Comparison of ENCODE assay signal across 2 cellular contexts in the genomic region with DNA sequence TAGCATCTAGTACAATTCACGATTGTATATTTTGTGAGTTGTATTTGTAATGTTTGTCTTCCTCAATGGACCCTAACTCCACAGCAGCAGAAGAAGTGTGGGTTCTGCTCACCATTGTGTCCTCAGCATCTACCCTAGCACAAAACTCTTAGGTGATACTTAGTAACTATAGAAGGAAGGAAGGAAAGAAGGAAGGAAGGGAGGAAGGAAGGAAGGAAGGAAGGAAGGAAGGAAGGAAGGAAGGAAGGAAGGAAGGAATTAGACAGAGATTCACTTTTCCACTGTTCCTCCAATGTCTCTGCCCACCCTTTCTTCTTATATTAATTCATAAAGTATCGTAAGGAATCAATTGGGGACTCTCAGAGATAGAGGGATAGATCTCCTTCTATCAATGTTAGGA.
TF ChIP-seq lines count a peak whose summit lies in the region.

No MANE protein-coding gene starts in this region.

TF ChIP-seq in H1, 55 proteins besides CTCF, POLR2A, EP300 and RAD21:
- no peak for TF ChIP-seq BCL11A (IDR thresholded peaks at IDR 0.05; ENCODE audit: low read depth in 2 of 2, low read length in 2 of 2)
- TF ChIP-seq RXRA (IDR thresholded peaks at IDR 0.05; ENCODE audit: insufficient read depth, low read depth, low read length), result no peak
- TF ChIP-seq, protein P1, sequence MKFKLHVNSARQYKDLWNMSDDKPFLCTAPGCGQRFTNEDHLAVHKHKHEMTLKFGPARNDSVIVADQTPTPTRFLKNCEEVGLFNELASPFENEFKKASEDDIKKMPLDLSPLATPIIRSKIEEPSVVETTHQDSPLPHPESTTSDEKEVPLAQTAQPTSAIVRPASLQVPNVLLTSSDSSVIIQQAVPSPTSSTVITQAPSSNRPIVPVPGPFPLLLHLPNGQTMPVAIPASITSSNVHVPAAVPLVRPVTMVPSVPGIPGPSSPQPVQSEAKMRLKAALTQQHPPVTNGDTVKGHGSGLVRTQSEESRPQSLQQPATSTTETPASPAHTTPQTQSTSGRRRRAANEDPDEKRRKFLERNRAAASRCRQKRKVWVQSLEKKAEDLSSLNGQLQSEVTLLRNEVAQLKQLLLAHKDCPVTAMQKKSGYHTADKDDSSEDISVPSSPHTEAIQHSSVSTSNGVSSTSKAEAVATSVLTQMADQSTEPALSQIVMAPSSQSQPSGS (IDR thresholded peaks at IDR 0.05; ENCODE audit: low read length), result no peak
- no peak for TF ChIP-seq BACH1 (IDR thresholded peaks at IDR 0.05; ENCODE audit: low read length)
- no peak for TF ChIP-seq PHF8 (conservative IDR thresholded peaks at IDR 0.05; ENCODE audit: low read depth, low read length)
- TF ChIP-seq, protein P2, sequence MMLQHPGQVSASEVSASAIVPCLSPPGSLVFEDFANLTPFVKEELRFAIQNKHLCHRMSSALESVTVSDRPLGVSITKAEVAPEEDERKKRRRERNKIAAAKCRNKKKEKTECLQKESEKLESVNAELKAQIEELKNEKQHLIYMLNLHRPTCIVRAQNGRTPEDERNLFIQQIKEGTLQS (IDR thresholded peaks at IDR 0.05; ENCODE audit: insufficient read depth, low read depth, low read length), result no peak
- no peak for TF ChIP-seq CTBP2 (IDR thresholded peaks at IDR 0.05; ENCODE audit: borderline replicate concordance, insufficient read depth, insufficient read length, low read length)
- no peak for TF ChIP-seq CREB1 (IDR thresholded peaks at IDR 0.05)
- no peak for TF ChIP-seq EZH2 (IDR thresholded peaks at IDR 0.05; ENCODE audit: low read depth, low read length, severe bottlenecking)
- no peak for TF ChIP-seq SUZ12 (IDR thresholded peaks at IDR 0.05; ENCODE audit: low read length)
- no peak for TF ChIP-seq SP1 (IDR thresholded peaks at IDR 0.05; ENCODE audit: low read depth, low read length)
- no peak for TF ChIP-seq ZNF274 (IDR thresholded peaks at IDR 0.05; ENCODE audit: borderline replicate concordance, extremely low read depth, low read length)
- TF ChIP-seq BRCA1 (IDR thresholded peaks at IDR 0.05; ENCODE audit: low read depth, low read length), result no peak
- TF ChIP-seq TBP (IDR thresholded peaks at IDR 0.05; ENCODE audit: low read depth, low read length), result no peak
- TF ChIP-seq E2F6 (IDR thresholded peaks at IDR 0.05), result no peak
- no peak for TF ChIP-seq TEAD4 (IDR thresholded peaks at IDR 0.05; ENCODE audit: low read depth, low read length)
- TF ChIP-seq USF2 (IDR thresholded peaks at IDR 0.05; ENCODE audit: low read length), result no peak

TF ChIP-seq in GM23338, 12 proteins besides CTCF, POLR2A, EP300 and RAD21:
- no peak for TF ChIP-seq ZNF462 (CRISPR knock-in tag; IDR thresholded peaks at IDR 0.05)
- TF ChIP-seq JUNB (IDR thresholded peaks at IDR 0.05; ENCODE audit: unreplicated experiment), result no peak
- no peak for TF ChIP-seq CREB1 (CRISPR knock-in tag; IDR thresholded peaks at IDR 0.05; ENCODE audit: low read depth)
- no peak for TF ChIP-seq POLR2AphosphoS5 (IDR thresholded peaks at IDR 0.05; ENCODE audit: low read depth)
